ENCODE assay signal across 2 cellular contexts in genomic region chr2:48016620-48017019, GRCh38.
TF ChIP-seq lines count a peak whose summit lies in the region.

No MANE protein-coding gene starts in this region.

TF ChIP-seq in SK-N-SH, 30 proteins besides CTCF, POLR2A, EP300 and RAD21 (continued from another document):
- TF ChIP-seq, protein P1, sequence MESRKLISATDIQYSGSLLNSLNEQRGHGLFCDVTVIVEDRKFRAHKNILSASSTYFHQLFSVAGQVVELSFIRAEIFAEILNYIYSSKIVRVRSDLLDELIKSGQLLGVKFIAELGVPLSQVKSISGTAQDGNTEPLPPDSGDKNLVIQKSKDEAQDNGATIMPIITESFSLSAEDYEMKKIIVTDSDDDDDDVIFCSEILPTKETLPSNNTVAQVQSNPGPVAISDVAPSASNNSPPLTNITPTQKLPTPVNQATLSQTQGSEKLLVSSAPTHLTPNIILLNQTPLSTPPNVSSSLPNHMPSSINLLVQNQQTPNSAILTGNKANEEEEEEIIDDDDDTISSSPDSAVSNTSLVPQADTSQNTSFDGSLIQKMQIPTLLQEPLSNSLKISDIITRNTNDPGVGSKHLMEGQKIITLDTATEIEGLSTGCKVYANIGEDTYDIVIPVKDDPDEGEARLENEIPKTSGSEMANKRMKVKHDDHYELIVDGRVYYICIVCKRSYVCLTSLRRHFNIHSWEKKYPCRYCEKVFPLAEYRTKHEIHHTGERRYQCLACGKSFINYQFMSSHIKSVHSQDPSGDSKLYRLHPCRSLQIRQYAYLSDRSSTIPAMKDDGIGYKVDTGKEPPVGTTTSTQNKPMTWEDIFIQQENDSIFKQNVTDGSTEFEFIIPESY (IDR thresholded peaks at IDR 0.05; ENCODE audit: borderline replicate concordance, low read depth): no peak
- no peak for TF ChIP-seq REST (IDR thresholded peaks at IDR 0.05; ENCODE audit: low read depth, low read length)
- TF ChIP-seq SMC3 (IDR thresholded peaks at IDR 0.05; ENCODE audit: low read depth, low read length): no peak

TF ChIP-seq in SK-N-SH treated with all-trans-retinoic acid at 6 μM for 48 hours, 23 proteins besides CTCF, POLR2A, EP300 and RAD21 (continued from another document):
- TF ChIP-seq PATZ1 (CRISPR knock-in tag; IDR thresholded peaks at IDR 0.05; ENCODE audit: borderline replicate concordance) (no peak), TOX (CRISPR knock-in tag; IDR thresholded peaks at IDR 0.05; ENCODE audit: borderline replicate concordance) (no peak), ZNF70 (CRISPR knock-in tag; IDR thresholded peaks at IDR 0.05) (no peak), TSHZ2 (CRISPR knock-in tag; IDR thresholded peaks at IDR 0.05) (no peak), ISL1 (CRISPR knock-in tag; IDR thresholded peaks at IDR 0.05) (no peak), ARNTL (CRISPR knock-in tag; IDR thresholded peaks at IDR 0.05; ENCODE audit: borderline replicate concordance, low read depth) (no peak), OSR1 (CRISPR knock-in tag; IDR thresholded peaks at IDR 0.05) (no peak), TCF4 (CRISPR knock-in tag; IDR thresholded peaks at IDR 0.05; ENCODE audit: borderline replicate concordance) (no peak), ZC3H10 (CRISPR knock-in tag; IDR thresholded peaks at IDR 0.05) (no peak), GLIS3 (CRISPR knock-in tag; IDR thresholded peaks at IDR 0.05) (no peak), ESRRG (CRISPR knock-in tag; IDR thresholded peaks at IDR 0.05) (no peak)
